In the genomic region with DNA sequence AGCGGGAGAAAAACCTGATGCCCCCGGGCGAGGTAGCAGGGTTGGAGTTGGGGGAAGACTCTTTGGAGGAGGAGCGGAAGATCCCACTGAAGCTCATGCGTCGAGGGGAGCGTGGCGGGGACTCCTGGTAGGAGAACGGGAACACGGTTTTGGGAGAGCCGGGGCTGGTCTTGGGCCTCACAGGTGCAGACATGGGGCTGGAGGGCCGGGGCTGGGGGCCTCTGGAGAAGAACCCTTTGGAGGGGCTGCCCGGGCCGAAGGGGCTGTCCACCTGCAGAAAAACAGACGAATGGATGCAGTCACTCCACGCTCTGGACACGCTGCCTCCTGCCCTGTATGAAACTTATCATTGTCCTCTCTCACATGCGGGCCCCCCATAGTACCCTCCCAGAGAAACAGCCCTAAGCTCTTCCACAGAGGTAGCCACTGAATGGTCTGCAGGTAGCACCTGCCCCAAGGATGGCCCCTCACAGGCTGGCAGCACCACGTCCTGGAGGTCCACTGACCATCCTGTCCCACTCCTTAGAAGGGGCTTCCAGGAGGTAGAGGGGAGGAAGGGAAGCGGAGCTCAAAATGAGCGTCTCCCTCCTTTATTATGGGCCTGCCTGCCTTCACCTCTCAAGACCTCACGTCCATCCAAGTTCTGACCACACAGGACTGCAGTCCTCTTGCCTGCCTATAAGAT, we compare ENCODE assay signal across 1 cellular context.
TF ChIP-seq lines count a peak whose summit lies in the region.

No MANE protein-coding gene starts in this region.

TF ChIP-seq in K562, 482 proteins besides CTCF, POLR2A, EP300 and RAD21:
- TF ChIP-seq PRDM10 (IDR thresholded peaks at IDR 0.05; ENCODE audit: partially characterized antibody) (peak; percentile 80), ZSCAN32 (CRISPR knock-in tag; IDR thresholded peaks at IDR 0.05) (no peak)
